24 cellular contexts compared by ENCODE assay signal in the genomic region with DNA sequence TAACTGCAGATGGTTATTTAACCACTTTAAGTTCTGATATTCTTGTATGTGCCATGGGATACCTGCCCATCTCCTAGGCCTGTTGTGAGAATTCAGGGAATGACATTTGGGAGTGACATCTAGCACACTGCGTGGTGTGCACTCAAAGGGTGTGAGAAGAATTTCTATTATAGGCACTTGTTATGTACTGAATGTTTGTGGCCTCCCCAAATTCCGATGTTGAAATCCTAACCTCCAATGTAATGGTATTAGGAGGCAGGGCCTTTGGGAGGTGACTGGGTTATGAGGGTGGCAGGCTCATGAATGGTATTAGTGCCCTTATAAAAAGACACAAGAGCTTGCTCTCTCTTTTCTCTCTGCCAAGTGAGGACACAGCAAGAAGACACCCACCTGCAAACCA. TPM values are rescaled to one million over a fixed set of nuclear protein-coding genes. Genes with fewer than 3 reads are reported as not detected.
DNase-seq lines count a peak whose midpoint lies in the region; ATAC-seq and TF ChIP-seq lines count a peak whose summit lies in the region.
"Had no signal": no experiment of that assay in that cellular context is flagged by ENCODE, and none has a peak within 500 bp of the region (broad histone marks: within the 10 kb centered on the region; RNA-seq: fewer than 3 reads in every experiment).

No MANE protein-coding gene starts in this region.

- POLR2A ChIA-PET in activated CD4-positive, alpha-beta T cell treated with anti-CD3 and anti-CD28 coated beads, Interleukin-2, amount 10 ng/mL, durations not matched to agents 7 days and 5 days (lab: Charles Lee), result interaction anchor here (0.6 kb wide), 1 partner anchor 468 kb away, joined by 3 read pairs; a partner anchor contains a TSS
- POLR2A ChIA-PET in CD8-positive, alpha-beta T cell (lab: Charles Lee), result interaction anchor here (0.5 to 4.4 kb wide), 8 partner anchors 11 to 378 kb away, joined by 3 to 31 read pairs (median 4); no protein-coding TSS in a partner anchor

- no peak for TF ChIP-seq CTCF in CD8-positive, alpha-beta T cell (IDR thresholded peaks at IDR 0.05)

- peaks cover 54% of the 10 kb centered on the region for H3K36me3 Mint-ChIP-seq in activated CD4-positive, alpha-beta T cell treated with anti-CD3 and anti-CD28 coated beads, Interleukin-2, amount 10 ng/mL, durations not matched to agents 7 days and 5 days (ENCODE audit: low read depth)
- H3K36me3 Mint-ChIP-seq in CD8-positive, alpha-beta T cell, result peaks cover 3% of the 10 kb centered on the region
- peaks cover 27% of the 10 kb centered on the region for H3K36me3 Mint-ChIP-seq in activated T-helper 17 cell treated with anti-CD3 and anti-CD28 coated beads, Interleukin-2, amount 50 U/mL, for 72 hours (ENCODE audit: low read depth)
- H3K36me3 Mint-ChIP-seq in memory B cell, result peaks cover 9% of the 10 kb centered on the region

- H3K4me3 ChIP-seq in CD8-positive, alpha-beta T cell (ENCODE audit: low read depth, low read length), result no peak overlapping the region
- H3K4me3 ChIP-seq: SJSA1, thoracic aorta had no signal

- H3K4me1 ChIP-seq in CD8-positive, alpha-beta T cell (ENCODE audit: insufficient read depth, low read length), result peaks cover 89% of the 10 kb centered on the region
- H3K4me1 ChIP-seq: parathyroid adenoma had no signal

- no peaks in the 10 kb centered on the region for H3K27me3 ChIP-seq in CD8-positive, alpha-beta T cell (ENCODE audit: insufficient read depth, low read length)
- H3K27me3 ChIP-seq: SJSA1 had no signal

- peaks cover 87% of the 10 kb centered on the region for H3K4me1 Mint-ChIP-seq in activated CD4-positive, alpha-beta T cell treated with anti-CD3 and anti-CD28 coated beads, Interleukin-2, amount 10 ng/mL, durations not matched to agents 7 days and 5 days
- H3K4me1 Mint-ChIP-seq in CD8-positive, alpha-beta T cell (ENCODE audit: low read depth), result peaks cover 94% of the 10 kb centered on the region
- H3K4me1 Mint-ChIP-seq in activated T-helper 17 cell treated with anti-CD3 and anti-CD28 coated beads, Interleukin-2, amount 50 U/mL, for 72 hours, result peaks cover 58% of the 10 kb centered on the region
- peaks cover 54% of the 10 kb centered on the region for H3K4me1 Mint-ChIP-seq in memory B cell

- H3K9me3 ChIP-seq in CD8-positive, alpha-beta T cell (ENCODE audit: low read length), result no peaks in the 10 kb centered on the region
- H3K9me3 ChIP-seq: SJSA1, thoracic aorta had no signal

- no peak overlapping the region for H3K27ac ChIP-seq in CD8-positive, alpha-beta T cell (ENCODE audit: low read depth, low read length)
- H3K27ac ChIP-seq: parathyroid adenoma, RWPE1, SJSA1, thoracic aorta had no signal

- peak overlapping the region; percentile 94 for H3K27ac Mint-ChIP-seq in activated CD4-positive, alpha-beta T cell treated with anti-CD3 and anti-CD28 coated beads, Interleukin-2, amount 10 ng/mL, durations not matched to agents 7 days and 5 days
- peak overlapping the region; percentile 85 for H3K27ac Mint-ChIP-seq in CD8-positive, alpha-beta T cell
- peak overlapping the region; percentile 84 for H3K27ac Mint-ChIP-seq in activated T-helper 17 cell treated with anti-CD3 and anti-CD28 coated beads, Interleukin-2, amount 50 U/mL, for 72 hours
- peak overlapping the region; percentile 93 for H3K27ac Mint-ChIP-seq in memory B cell

- no peak overlapping the region for H3K4me3 Mint-ChIP-seq in activated CD4-positive, alpha-beta T cell treated with anti-CD3 and anti-CD28 coated beads, Interleukin-2, amount 10 ng/mL, durations not matched to agents 7 days and 5 days
- H3K4me3 Mint-ChIP-seq in CD8-positive, alpha-beta T cell, result peak overlapping the region; percentile 42
- peak overlapping the region; percentile 72 for H3K4me3 Mint-ChIP-seq in activated T-helper 17 cell treated with anti-CD3 and anti-CD28 coated beads, Interleukin-2, amount 50 U/mL, for 72 hours
- no peak overlapping the region for H3K4me3 Mint-ChIP-seq in memory B cell

- no peaks in the 10 kb centered on the region for H3K27me3 Mint-ChIP-seq in activated CD4-positive, alpha-beta T cell treated with anti-CD3 and anti-CD28 coated beads, Interleukin-2, amount 10 ng/mL, durations not matched to agents 7 days and 5 days
- no peaks in the 10 kb centered on the region for H3K27me3 Mint-ChIP-seq in CD8-positive, alpha-beta T cell (ENCODE audit: low read depth)
- H3K27me3 Mint-ChIP-seq in activated T-helper 17 cell treated with anti-CD3 and anti-CD28 coated beads, Interleukin-2, amount 50 U/mL, for 72 hours, result no peaks in the 10 kb centered on the region
- H3K27me3 Mint-ChIP-seq in memory B cell, result no peaks in the 10 kb centered on the region
- H3K27me3 Mint-ChIP-seq: activated CD4-positive, alpha-beta T cell treated with anti-CD3 and anti-CD28 coated beads for 36 hours; stimulated activated naive CD8-positive, alpha-beta T cell treated with anti-CD3 and anti-CD28 coated beads, Interleukin-15, amount 100 ng/mL, for 72 hours had no signal

- ATAC-seq in CD8-positive, alpha-beta T cell, result no peak
- no peak for ATAC-seq in activated T-helper 17 cell treated with anti-CD3 and anti-CD28 coated beads, Interleukin-2, amount 50 U/mL, for 72 hours (replicated peaks)
- no peak for ATAC-seq in memory B cell (ENCODE audit: low read depth)
- no peak for ATAC-seq in HG03108 (IDR thresholded peaks at IDR 0.05; ENCODE audit: unreplicated experiment)
- no peak for ATAC-seq in GM18517 (IDR thresholded peaks at IDR 0.05; ENCODE audit: unreplicated experiment)
- ATAC-seq: activated CD4-positive, alpha-beta T cell treated with anti-CD3 and anti-CD28 coated beads for 36 hours; left lobe of liver had no signal

- no peak for DNase-seq in activated CD4-positive, alpha-beta T cell treated with anti-CD3 and anti-CD28 coated beads, Interleukin-2, amount 10 ng/mL, durations not matched to agents 7 days and 5 days
- DNase-seq in activated CD4-positive, alpha-beta T cell treated with anti-CD3 and anti-CD28 coated beads, Interleukin-2, amount 50 U/mL, for 4 hours, result no peak
- DNase-seq in CD8-positive, alpha-beta T cell, result no peak
- DNase-seq in memory B cell (ENCODE audit: low spot score in 2 of 2), result no peak
- DNase-seq in DMS 273 treated with DMSO at 0.1 percent for 48 hours (lab: John Stamatoyannopoulos, UW), result no peak
- DNase-seq: erythroblast; HCEC 1CT; NCI-H1436 treated with DMSO at 0.1 percent for 48 hours; NCI-H2081 treated with DMSO at 0.1 percent for 48 hours; NCI-H2227 treated with DMSO at 0.1 percent for 48 hours; NCI-H526; OCI-M1; small intestine; stimulated activated naive CD8-positive, alpha-beta T cell treated with anti-CD3 and anti-CD28 coated beads, Interleukin-15, amount 100 ng/mL, for 72 hours; T-helper 9 cell had no signal

- H3K36me3 ChIP-seq in CD8-positive, alpha-beta T cell (ENCODE audit: insufficient read depth, low read length), result no peaks in the 10 kb centered on the region
- H3K36me3 ChIP-seq: SJSA1, thoracic aorta had no signal

- CTCF ChIA-PET in activated CD4-positive, alpha-beta T cell treated with anti-CD3 and anti-CD28 coated beads, Interleukin-2, amount 10 ng/mL, durations not matched to agents 7 days and 5 days (lab: Charles Lee), result interaction anchor here (1.1 to 2.2 kb wide), 10 partner anchors 8 to 236 kb away, joined by 3 to 11 read pairs (median 4); a partner anchor contains a TSS
- CTCF ChIA-PET in CD8-positive, alpha-beta T cell (lab: Charles Lee), result interaction anchor here (0.9 to 3.6 kb wide), 7 partner anchors 13 to 222 kb away, joined by 3 to 21 read pairs (median 5); no protein-coding TSS in a partner anchor

- intact Hi-C loops in CD8-positive, alpha-beta T cell (cut with DNase I, micrococcal nuclease), result no loop called here

- no peaks in the 10 kb centered on the region for H3K9me3 Mint-ChIP-seq in activated CD4-positive, alpha-beta T cell treated with anti-CD3 and anti-CD28 coated beads, Interleukin-2, amount 10 ng/mL, durations not matched to agents 7 days and 5 days
- no peaks in the 10 kb centered on the region for H3K9me3 Mint-ChIP-seq in CD8-positive, alpha-beta T cell
- no peaks in the 10 kb centered on the region for H3K9me3 Mint-ChIP-seq in activated T-helper 17 cell treated with anti-CD3 and anti-CD28 coated beads, Interleukin-2, amount 50 U/mL, for 72 hours
- H3K9me3 Mint-ChIP-seq in memory B cell, result no peaks in the 10 kb centered on the region
- H3K9me3 Mint-ChIP-seq: stimulated activated naive CD8-positive, alpha-beta T cell treated with anti-CD3 and anti-CD28 coated beads, Interleukin-15, amount 100 ng/mL, for 72 hours had no signal

RNA-seq across cellular contexts. Expression of a gene that starts 27.6 kb away (rescaled TPM):
- total RNA-seq in activated CD4-positive, alpha-beta T cell treated with anti-CD3 and anti-CD28 coated beads, Interleukin-2, amount 10 ng/mL, durations not matched to agents 7 days and 5 days, result 10 to 100 TPM in 1 of 2 experiments, 1 to 10 TPM in 1; 9.8 to 11.3 TPM
- 10 to 100 TPM; 38.2 to 39.6 TPM for total RNA-seq in CD8-positive, alpha-beta T cell
- total RNA-seq in activated T-helper 17 cell treated with anti-CD3 and anti-CD28 coated beads, Interleukin-2, amount 50 U/mL, for 72 hours, result 10 to 100 TPM in 1 of 2 donors, 1 to 10 TPM in 1; 8.2 to 11.4 TPM

Comparison
In these comparisons a context has a peak if more than half of its experiments do, and no peak if none do; other contexts are left out.
1. H3K4me3 Mint-ChIP-seq: peak in CD8-positive, alpha-beta T cell (single experiment) and activated T-helper 17 cell treated with anti-CD3 and anti-CD28 coated beads, Interleukin-2, amount 50 U/mL, for 72 hours (single experiment); none in activated CD4-positive, alpha-beta T cell treated with anti-CD3 and anti-CD28 coated beads, Interleukin-2, amount 10 ng/mL, durations not matched to agents 7 days and 5 days (single experiment) and memory B cell (single experiment).
2. Peak in every context shown above with its lines, with median percentiles within 50 percentile points of each other: H3K27ac Mint-ChIP-seq.